ENCODE assay signal across 23 cellular contexts in genomic region chr11:2114430-2115241, GRCh38. TPM values are rescaled to one million over a fixed set of nuclear protein-coding genes. Genes with fewer than 3 reads are reported as not detected.
DNase-seq lines count a peak whose midpoint lies in the region; ATAC-seq, FAIRE-seq and TF ChIP-seq lines count a peak whose summit lies in the region.
"Had no signal": no experiment of that assay in that cellular context is flagged by ENCODE, and none has a peak within 500 bp of the region (broad histone marks: within the 10 kb centered on the region; RNA-seq: fewer than 3 reads in every experiment).

No MANE protein-coding gene starts in this region.

- CTCF ChIA-PET in H1 (lab: Charles Lee; ENCODE audit: partially characterized antibody): interaction anchor here (0.9 to 1.9 kb wide), 10 partner anchors 10 to 461 kb away, joined by 3 to 8 read pairs (median 4); no protein-coding TSS in a partner anchor
- CTCF ChIA-PET in activated CD8-positive, alpha-beta memory T cell treated with anti-CD3 and anti-CD28 coated beads, Interleukin-2, amount 10 ng/mL, durations not matched to agents 7 days and 5 days (lab: Charles Lee): interaction anchor here (0.8 kb wide), 1 partner anchor 38 kb away, joined by 3 read pairs; no protein-coding TSS in a partner anchor

- intact Hi-C loops in lower lobe of right lung (cut with DNase I): no loop called here

- H3K27ac Mint-ChIP-seq in GM23338: no peak overlapping the region
- H3K27ac Mint-ChIP-seq in stimulated activated memory B cell treated with anti-CD40 and anti-IgM and Interleukin-4, amounts not matched to agents 10 μg/mL and 1 μg/mL and 100 μg/mL, for 72 hours: no peak overlapping the region
- no peak overlapping the region for H3K27ac Mint-ChIP-seq in activated CD8-positive, alpha-beta memory T cell treated with anti-CD3 and anti-CD28 coated beads, Interleukin-2, amount 10 ng/mL, durations not matched to agents 7 days and 5 days
- H3K27ac Mint-ChIP-seq: CD4-positive, alpha-beta T cell; IgD-negative memory B cell had no signal

- H4K20me1 ChIP-seq in GM23338 (replicated peaks; ENCODE audit: insufficient read depth): no peaks in the 10 kb centered on the region
- no peaks in the 10 kb centered on the region for H4K20me1 ChIP-seq in H1 (replicated peaks in 1 of 2; ENCODE audit: control insufficient read depth in 1 of 2, insufficient read depth in 2 of 2, low read length in 2 of 2)

- no peaks in the 10 kb centered on the region for H3K79me2 ChIP-seq in GM23338 (replicated peaks; ENCODE audit: insufficient read depth)
- no peaks in the 10 kb centered on the region for H3K79me2 ChIP-seq in H1 (ENCODE audit: control insufficient read depth in 1 of 2, insufficient read depth in 2 of 2, low read length in 2 of 2)

- no peak overlapping the region for H3K18ac ChIP-seq in H1 (ENCODE audit: extremely low read depth, low read length)

- no peaks in the 10 kb centered on the region for H3K9me2 ChIP-seq in GM23338 (ENCODE audit: insufficient read depth)

- H3F3A ChIP-seq in GM23338 (replicated peaks; ENCODE audit: low read depth): no peaks in the 10 kb centered on the region

- DNase-seq in GM23338 (ENCODE audit: low spot score) (no peak), H1 (ENCODE audit: low read depth in 1 of 2, low spot score in 2 of 2) (no peak), lower lobe of right lung (peak; percentile 28), GM19240 (ENCODE audit: insufficient read length, low spot score) (no peak)
- no peak for DNase-seq in activated CD8-positive, alpha-beta memory T cell treated with anti-CD3 and anti-CD28 coated beads, Interleukin-2, amount 10 ng/mL, durations not matched to agents 7 days and 5 days
- DNase-seq: CD4-positive, alpha-beta T cell; DND-41; NCI-H1105; NCI-H146; NCI-H2029; NCI-H226; NCI-H510A treated with DMSO at 0.1 percent for 48 hours; NCI-H748 treated with DMSO at 0.1 percent for 48 hours; PC-9 had no signal

- H3K4me1 ChIP-seq in GM23338 (ENCODE audit: insufficient read depth): no peaks in the 10 kb centered on the region
- H3K4me1 ChIP-seq in H1 (replicated peaks in 1 of 4; ENCODE audit: control insufficient read depth in 3 of 4, insufficient read depth in 4 of 4, low read length in 3 of 4): peaks cover 0 to 4% (median 1%) of the 10 kb centered on the region in 4 experiments; a peak in 2 of 7 replicates
- no peaks in the 10 kb centered on the region for H3K4me1 ChIP-seq in lower lobe of right lung
- H3K4me1 ChIP-seq: A549 had no signal

- H3K23me2 ChIP-seq in H1 (ENCODE audit: low read depth, low read length): peaks cover under 1% of the 10 kb centered on the region; the same call in 1 of the 2 replicates

- H2BK12ac ChIP-seq in H1 (ENCODE audit: low read depth, low read length): no peak overlapping the region

- H3K27me3 ChIP-seq in GM23338 (ENCODE audit: insufficient read depth): no peaks in the 10 kb centered on the region
- no peaks in the 10 kb centered on the region; a peak in 1 of 7 replicates for H3K27me3 ChIP-seq in H1 (replicated peaks in 1 of 4; ENCODE audit: control insufficient read depth in 3 of 4, extremely low read depth in 1 of 4, insufficient read depth in 3 of 4, low read length in 3 of 4)
- H3K27me3 ChIP-seq in lower lobe of right lung (ENCODE audit: low read depth): peaks cover under 1% of the 10 kb centered on the region

- no peaks in the 10 kb centered on the region for H3K79me1 ChIP-seq in H1 (ENCODE audit: low read depth, low read length)

- H3K9me3 ChIP-seq in H1 (ENCODE audit: insufficient read depth in 2 of 2, low read depth in 1 of 2, low read length in 1 of 2) (peaks cover 8 to 13% of the 10 kb centered on the region in 2 experiments), lower lobe of right lung (peaks cover 5% of the 10 kb centered on the region)

- no peak overlapping the region for H3K4me3 Mint-ChIP-seq in GM23338
- no peak overlapping the region for H3K4me3 Mint-ChIP-seq in stimulated activated memory B cell treated with anti-CD40 and anti-IgM and Interleukin-4, amounts not matched to agents 10 μg/mL and 1 μg/mL and 100 μg/mL, for 72 hours
- no peak overlapping the region for H3K4me3 Mint-ChIP-seq in activated CD8-positive, alpha-beta memory T cell treated with anti-CD3 and anti-CD28 coated beads, Interleukin-2, amount 10 ng/mL, durations not matched to agents 7 days and 5 days
- H3K4me3 Mint-ChIP-seq: CD4-positive, alpha-beta T cell; IgD-negative memory B cell had no signal

- no peak overlapping the region for H3K23ac ChIP-seq in H1 (ENCODE audit: insufficient read length)

- H3K14ac ChIP-seq in H1 (ENCODE audit: insufficient read length): no peak overlapping the region

- H3K4me2 ChIP-seq in GM23338: no peak overlapping the region
- no peak overlapping the region for H3K4me2 ChIP-seq in H1 (ENCODE audit: insufficient read depth in 1 of 2, low read depth in 2 of 2, low read length in 2 of 2)
- H3K4me2 ChIP-seq: A549, PC-9 had no signal

- H3K4me1 Mint-ChIP-seq in GM23338: no peaks in the 10 kb centered on the region; the same call in 2 of the 3 replicates
- no peaks in the 10 kb centered on the region for H3K4me1 Mint-ChIP-seq in stimulated activated memory B cell treated with anti-CD40 and anti-IgM and Interleukin-4, amounts not matched to agents 10 μg/mL and 1 μg/mL and 100 μg/mL, for 72 hours
- H3K4me1 Mint-ChIP-seq in activated CD8-positive, alpha-beta memory T cell treated with anti-CD3 and anti-CD28 coated beads, Interleukin-2, amount 10 ng/mL, durations not matched to agents 7 days and 5 days: no peaks in the 10 kb centered on the region
- H3K4me1 Mint-ChIP-seq: IgD-negative memory B cell had no signal

- H3K4ac ChIP-seq in H1 (replicated peaks; ENCODE audit: insufficient read length, low read depth, low read length): peak overlapping the region; percentile 35

- no peaks in the 10 kb centered on the region for H3K36me3 ChIP-seq in GM23338 (ENCODE audit: insufficient read depth)
- no peaks in the 10 kb centered on the region for H3K36me3 ChIP-seq in H1 (ENCODE audit: control insufficient read depth in 2 of 4, insufficient read depth in 4 of 4, low read length in 3 of 4)
- no peaks in the 10 kb centered on the region for H3K36me3 ChIP-seq in lower lobe of right lung

- H2AFZ ChIP-seq in GM23338 (no peak overlapping the region), H1 (ENCODE audit: low read length) (no peak overlapping the region)
- H2AFZ ChIP-seq: PC-9 had no signal

- no peak overlapping the region for H2AK5ac ChIP-seq in H1 (ENCODE audit: low read depth, low read length)

- H2BK5ac ChIP-seq in H1 (ENCODE audit: low read depth, low read length): no peak overlapping the region

- TF ChIP-seq CTCF in GM23338 (conservative IDR thresholded peaks at IDR 0.05; ENCODE audit: low read depth in 2 of 2) (no peak), H1 (IDR thresholded peaks at IDR 0.05; ENCODE audit: control extremely low read depth in 1 of 3, insufficient read depth in 1 of 3, low read depth in 1 of 3, low read length in 3 of 3) (no peak), lower lobe of right lung (IDR thresholded peaks at IDR 0.05) (no peak)

- no peak overlapping the region for H3K9ac ChIP-seq in H1 (replicated peaks in 1 of 4; ENCODE audit: extremely low read depth in 1 of 4, low read depth in 3 of 4, low read length in 3 of 4)

- H2BK120ac ChIP-seq in H1 (replicated peaks; ENCODE audit: low read depth, low read length): no peak overlapping the region

- WGBS in H1 (ENCODE audit: extremely low coverage in 1 of 2, insufficient coverage in 1 of 2, insufficient read length in 1 of 2, insufficient replicate concordance in 2 of 2, low coverage in 1 of 2, low lambda C conversion rate in 2 of 2, missing lambda C conversion rate in 1 of 2), 2 experiments: 91% methylated on average over 25 of the region's 32 CpGs; no CpG with 5 or more reads in 1 of the 2 experiments

- no peak for TF ChIP-seq RAD21 in H1 (IDR thresholded peaks at IDR 0.05 in 1 of 2, conservative IDR thresholded peaks at IDR 0.05 in 1 of 2; ENCODE audit: low read depth in 2 of 2, low read length in 2 of 2)

- H3K27ac ChIP-seq in GM23338 (ENCODE audit: low read depth): no peak overlapping the region
- no peak overlapping the region for H3K27ac ChIP-seq in H1 (ENCODE audit: low read depth, low read length)
- no peak overlapping the region for H3K27ac ChIP-seq in lower lobe of right lung
- H3K27ac ChIP-seq: A549, PC-9, RWPE1 had no signal

- TF ChIP-seq EP300 in H1 (IDR thresholded peaks at IDR 0.05; ENCODE audit: borderline replicate concordance in 1 of 2, low read depth in 2 of 2, low read length in 2 of 2): no peak

- H3K4me3 ChIP-seq in GM23338 (no peak overlapping the region), H1 (ENCODE audit: extremely low read depth in 1 of 4, insufficient read depth in 2 of 4, low read depth in 3 of 4, low read length in 4 of 4) (no peak overlapping the region), lower lobe of right lung (no peak overlapping the region)
- H3K4me3 ChIP-seq: A549, GM12878, PC-9 had no signal

- no peak overlapping the region for H2BK20ac ChIP-seq in H1 (ENCODE audit: low read length)

- H3K36me3 Mint-ChIP-seq in GM23338 (ENCODE audit: low read depth): peaks cover 11% of the 10 kb centered on the region
- no peaks in the 10 kb centered on the region for H3K36me3 Mint-ChIP-seq in stimulated activated memory B cell treated with anti-CD40 and anti-IgM and Interleukin-4, amounts not matched to agents 10 μg/mL and 1 μg/mL and 100 μg/mL, for 72 hours
- no peaks in the 10 kb centered on the region for H3K36me3 Mint-ChIP-seq in activated CD8-positive, alpha-beta memory T cell treated with anti-CD3 and anti-CD28 coated beads, Interleukin-2, amount 10 ng/mL, durations not matched to agents 7 days and 5 days

- H2BK15ac ChIP-seq in H1 (ENCODE audit: low read length): no peak overlapping the region; the same call in 1 of the 2 replicates

- ATAC-seq in GM23338 (peak; percentile 31; the same call in 2 of the 3 replicates), lower lobe of right lung (peak in 1 of 2 donors; percentile 36), GM19035 (IDR thresholded peaks at IDR 0.05; ENCODE audit: unreplicated experiment) (no peak)
- ATAC-seq in stimulated activated memory B cell treated with anti-CD40 and anti-IgM and Interleukin-4, amounts not matched to agents 10 μg/mL and 1 μg/mL and 100 μg/mL, for 72 hours: peak; percentile 46
- no peak for ATAC-seq in activated CD8-positive, alpha-beta memory T cell treated with anti-CD3 and anti-CD28 coated beads, Interleukin-2, amount 10 ng/mL, durations not matched to agents 7 days and 5 days
- ATAC-seq: A549, GM12878 had no signal

- no peak overlapping the region for H4K5ac ChIP-seq in H1 (ENCODE audit: insufficient read length, low read depth, low read length)

- peaks cover 22% of the 10 kb centered on the region for H3K9me3 Mint-ChIP-seq in GM23338
- peaks cover 6% of the 10 kb centered on the region for H3K9me3 Mint-ChIP-seq in stimulated activated memory B cell treated with anti-CD40 and anti-IgM and Interleukin-4, amounts not matched to agents 10 μg/mL and 1 μg/mL and 100 μg/mL, for 72 hours
- H3K9me3 Mint-ChIP-seq in activated CD8-positive, alpha-beta memory T cell treated with anti-CD3 and anti-CD28 coated beads, Interleukin-2, amount 10 ng/mL, durations not matched to agents 7 days and 5 days (ENCODE audit: low read depth): no peaks in the 10 kb centered on the region
- H3K9me3 Mint-ChIP-seq: CD4-positive, alpha-beta T cell had no signal

- FAIRE-seq in H1 (lab: Jason Lieb, UNC): no peak
- FAIRE-seq: A549, GM12878, HTR-8/SVneo had no signal

- POLR2A ChIA-PET in H1 (lab: Charles Lee; ENCODE audit: partially characterized antibody): no interaction called here

- no peak overlapping the region for H4K91ac ChIP-seq in H1 (replicated peaks; ENCODE audit: insufficient read length, low read length)

- no peak overlapping the region for H3K56ac ChIP-seq in H1 (replicated peaks; ENCODE audit: insufficient read length, low read depth, low read length)

- peaks cover 12% of the 10 kb centered on the region for H3K27me3 Mint-ChIP-seq in GM23338 (ENCODE audit: insufficient read depth, low read depth, poor library complexity)
- peaks cover 52% of the 10 kb centered on the region for H3K27me3 Mint-ChIP-seq in stimulated activated memory B cell treated with anti-CD40 and anti-IgM and Interleukin-4, amounts not matched to agents 10 μg/mL and 1 μg/mL and 100 μg/mL, for 72 hours
- peaks cover 28% of the 10 kb centered on the region for H3K27me3 Mint-ChIP-seq in activated CD8-positive, alpha-beta memory T cell treated with anti-CD3 and anti-CD28 coated beads, Interleukin-2, amount 10 ng/mL, durations not matched to agents 7 days and 5 days

- no peak for TF ChIP-seq POLR2A in H1 (IDR thresholded peaks at IDR 0.05; ENCODE audit: control extremely low read depth in 1 of 2, low read depth in 2 of 2, low read length in 2 of 2)

- H4K8ac ChIP-seq in H1 (ENCODE audit: extremely low read depth, insufficient read depth, low read length): no peak overlapping the region

RNA-seq across cellular contexts. Expression of gene IGF2, which starts 24.6 kb away (rescaled TPM):
- 0.70 and 1.4 TPM in 2 replicates for total RNA-seq in GM23338 (2014; rRNA removed; shearing (Covaris generic))
- 4.0 and 4.4 TPM in 2 replicates for polyA plus RNA-seq in GM23338 (2016; fragmentation: Nextera tagmentation; extraction: Ambion mirVana)
- total RNA-seq in H1 (2021; fragmentation: NEBNext Ultra II Directional; extraction: Animal tissue kit (Norgen Biotek cat#: 25700)): 1.3 and 1.5 TPM in 2 replicates
- 0.74 and 2.0 TPM in 2 replicates for polyA plus RNA-seq in H1 (2011; rRNA removed)
- polyA plus RNA-seq in H1 (2011; cell fraction: cytosol; rRNA removed): 1.1 TPM
- polyA plus RNA-seq in H1 (2011; cell fraction: nucleus; rRNA removed): 0.37 TPM
- polyA plus RNA-seq in H1 (2012, experiment 1 of 2): 1.6 to 3.2 TPM (median 2.7 TPM) in 4 replicates
- 1.00 TPM for polyA plus RNA-seq in H1 (2012, experiment 2 of 2)
- polyA plus RNA-seq in H1 (2013, experiment 1 of 2): 2.0 TPM
- 2.6 TPM for polyA plus RNA-seq in H1 (2013, experiment 2 of 2)
- 0.20 and 0.57 TPM in 2 replicates for polyA minus RNA-seq in H1 (2011; rRNA and poly(A)+ RNA removed)
- polyA minus RNA-seq in H1 (2011; cell fraction: cytosol; rRNA and poly(A)+ RNA removed): 0.88 TPM
- polyA minus RNA-seq in H1 (2011; cell fraction: nucleus; rRNA and poly(A)+ RNA removed): 0.70 TPM
- 33.9 TPM for total RNA-seq in lower lobe of right lung
- under 1 TPM in 1 of 2 experiments, not detected in 1; 0.91 TPM for total RNA-seq in activated CD8-positive, alpha-beta memory T cell treated with anti-CD3 and anti-CD28 coated beads, Interleukin-2, amount 10 ng/mL, durations not matched to agents 7 days and 5 days
- total RNA-seq: CD4-positive, alpha-beta T cell had no signal
- polyA plus RNA-seq: GM12878, IgD-negative memory B cell had no signal

RNA-seq across cellular contexts. Expression of gene INS, which starts 46.4 kb away (rescaled TPM):
- total RNA-seq in GM23338 (2014; rRNA removed; shearing (Covaris generic)): not detected in 2 replicates
- polyA plus RNA-seq in GM23338 (2016; fragmentation: Nextera tagmentation; extraction: Ambion mirVana) (not detected in 2 replicates), H1 (2011; rRNA removed) (not detected in 2 replicates)
- total RNA-seq in H1 (2021; fragmentation: NEBNext Ultra II Directional; extraction: Animal tissue kit (Norgen Biotek cat#: 25700)): not detected in 2 replicates
- polyA plus RNA-seq in H1 (2011; cell fraction: cytosol; rRNA removed): not detected
- polyA plus RNA-seq in H1 (2011; cell fraction: nucleus; rRNA removed): not detected
- polyA plus RNA-seq in H1 (2012, experiment 1 of 2): not detected in 4 replicates
- polyA plus RNA-seq in H1 (2012, experiment 2 of 2): not detected
- not detected for polyA plus RNA-seq in H1 (2013, experiment 1 of 2)
- polyA plus RNA-seq in H1 (2013, experiment 2 of 2): not detected
- not detected in 2 replicates for polyA minus RNA-seq in H1 (2011; rRNA and poly(A)+ RNA removed)
- polyA minus RNA-seq in H1 (2011; cell fraction: cytosol; rRNA and poly(A)+ RNA removed): not detected
- not detected for polyA minus RNA-seq in H1 (2011; cell fraction: nucleus; rRNA and poly(A)+ RNA removed)
- not detected for total RNA-seq in lower lobe of right lung
- total RNA-seq in activated CD8-positive, alpha-beta memory T cell treated with anti-CD3 and anti-CD28 coated beads, Interleukin-2, amount 10 ng/mL, durations not matched to agents 7 days and 5 days: not detected
- total RNA-seq: CD4-positive, alpha-beta T cell; GM12878; H4; PC-9 had no signal
- polyA plus RNA-seq: A549, BJ, GM12878, IgD-negative memory B cell had no signal

RNA-seq across cellular contexts. Expression of gene TH, which starts 57.0 kb away (rescaled TPM):
- total RNA-seq in GM23338 (2014; rRNA removed; shearing (Covaris generic)): not detected in 2 replicates
- 0.34 TPM in 1 of 2 replicates, not detected in the other for polyA plus RNA-seq in GM23338 (2016; fragmentation: Nextera tagmentation; extraction: Ambion mirVana)
- not detected in 2 replicates for total RNA-seq in H1 (2021; fragmentation: NEBNext Ultra II Directional; extraction: Animal tissue kit (Norgen Biotek cat#: 25700))
- 0.09 and 0.16 TPM in 2 replicates for polyA plus RNA-seq in H1 (2011; rRNA removed)
- 0.09 TPM for polyA plus RNA-seq in H1 (2011; cell fraction: cytosol; rRNA removed)
- polyA plus RNA-seq in H1 (2011; cell fraction: nucleus; rRNA removed): 0.11 TPM
- polyA plus RNA-seq in H1 (2012, experiment 1 of 2): 0.11 TPM in 1 of 4 replicates, not detected in the others
- not detected for polyA plus RNA-seq in H1 (2012, experiment 2 of 2)
- polyA plus RNA-seq in H1 (2013, experiment 1 of 2): not detected
- polyA plus RNA-seq in H1 (2013, experiment 2 of 2): not detected
- not detected in 2 replicates for polyA minus RNA-seq in H1 (2011; rRNA and poly(A)+ RNA removed)
- not detected for polyA minus RNA-seq in H1 (2011; cell fraction: cytosol; rRNA and poly(A)+ RNA removed)
- polyA minus RNA-seq in H1 (2011; cell fraction: nucleus; rRNA and poly(A)+ RNA removed): not detected
- not detected for total RNA-seq in lower lobe of right lung
- not detected for total RNA-seq in activated CD8-positive, alpha-beta memory T cell treated with anti-CD3 and anti-CD28 coated beads, Interleukin-2, amount 10 ng/mL, durations not matched to agents 7 days and 5 days
- total RNA-seq: CD4-positive, alpha-beta T cell; GM12878; H4 had no signal
- polyA plus RNA-seq: A549, BJ, GM12878, IgD-negative memory B cell had no signal

Comparison
In these comparisons a context has a peak if more than half of its experiments do, and no peak if none do; other contexts are left out.
1. ATAC-seq: peak in GM23338 (single experiment) and stimulated activated memory B cell treated with anti-CD40 and anti-IgM and Interleukin-4, amounts not matched to agents 10 μg/mL and 1 μg/mL and 100 μg/mL, for 72 hours (single experiment); none in activated CD8-positive, alpha-beta memory T cell treated with anti-CD3 and anti-CD28 coated beads, Interleukin-2, amount 10 ng/mL, durations not matched to agents 7 days and 5 days (single experiment) and GM19035 (single experiment).
2. RNA of gene IGF2, which starts 24.6 kb away (total RNA-seq): 33.9 TPM in lower lobe of right lung (single experiment); 1.3 to 1.5 TPM in H1, 0.70 to 1.4 TPM in GM23338 and 0.91 TPM in activated CD8-positive, alpha-beta memory T cell treated with anti-CD3 and anti-CD28 coated beads, Interleukin-2, amount 10 ng/mL, durations not matched to agents 7 days and 5 days; every median in the first group is over 10 times any median in the second.